Comparison of ENCODE assay signal across 1 cellular context in the genomic region with DNA sequence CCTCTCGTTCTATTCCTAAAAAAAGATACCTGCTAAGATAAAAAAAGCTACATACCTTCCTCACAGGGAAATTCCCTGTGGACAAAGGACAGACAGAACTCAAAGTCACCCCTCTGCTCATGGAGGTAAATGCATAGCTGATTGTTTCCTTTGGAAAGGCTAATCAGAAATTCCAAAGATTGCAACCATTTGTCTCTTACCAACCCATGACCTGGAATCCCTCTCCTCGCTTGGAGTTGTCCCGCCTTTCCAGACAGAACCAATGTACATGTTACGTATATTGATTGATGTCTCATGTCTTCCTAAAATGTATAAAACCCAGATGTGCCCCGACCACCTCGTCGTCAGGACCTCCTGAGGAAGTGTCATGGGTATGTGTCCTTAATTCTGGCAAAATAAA.
TF ChIP-seq lines count a peak whose summit lies in the region.

No MANE protein-coding gene starts in this region.

TF ChIP-seq in GM23338, 12 proteins besides CTCF, POLR2A, EP300 and RAD21 (continued from another document):
- TF ChIP-seq, protein P1, sequence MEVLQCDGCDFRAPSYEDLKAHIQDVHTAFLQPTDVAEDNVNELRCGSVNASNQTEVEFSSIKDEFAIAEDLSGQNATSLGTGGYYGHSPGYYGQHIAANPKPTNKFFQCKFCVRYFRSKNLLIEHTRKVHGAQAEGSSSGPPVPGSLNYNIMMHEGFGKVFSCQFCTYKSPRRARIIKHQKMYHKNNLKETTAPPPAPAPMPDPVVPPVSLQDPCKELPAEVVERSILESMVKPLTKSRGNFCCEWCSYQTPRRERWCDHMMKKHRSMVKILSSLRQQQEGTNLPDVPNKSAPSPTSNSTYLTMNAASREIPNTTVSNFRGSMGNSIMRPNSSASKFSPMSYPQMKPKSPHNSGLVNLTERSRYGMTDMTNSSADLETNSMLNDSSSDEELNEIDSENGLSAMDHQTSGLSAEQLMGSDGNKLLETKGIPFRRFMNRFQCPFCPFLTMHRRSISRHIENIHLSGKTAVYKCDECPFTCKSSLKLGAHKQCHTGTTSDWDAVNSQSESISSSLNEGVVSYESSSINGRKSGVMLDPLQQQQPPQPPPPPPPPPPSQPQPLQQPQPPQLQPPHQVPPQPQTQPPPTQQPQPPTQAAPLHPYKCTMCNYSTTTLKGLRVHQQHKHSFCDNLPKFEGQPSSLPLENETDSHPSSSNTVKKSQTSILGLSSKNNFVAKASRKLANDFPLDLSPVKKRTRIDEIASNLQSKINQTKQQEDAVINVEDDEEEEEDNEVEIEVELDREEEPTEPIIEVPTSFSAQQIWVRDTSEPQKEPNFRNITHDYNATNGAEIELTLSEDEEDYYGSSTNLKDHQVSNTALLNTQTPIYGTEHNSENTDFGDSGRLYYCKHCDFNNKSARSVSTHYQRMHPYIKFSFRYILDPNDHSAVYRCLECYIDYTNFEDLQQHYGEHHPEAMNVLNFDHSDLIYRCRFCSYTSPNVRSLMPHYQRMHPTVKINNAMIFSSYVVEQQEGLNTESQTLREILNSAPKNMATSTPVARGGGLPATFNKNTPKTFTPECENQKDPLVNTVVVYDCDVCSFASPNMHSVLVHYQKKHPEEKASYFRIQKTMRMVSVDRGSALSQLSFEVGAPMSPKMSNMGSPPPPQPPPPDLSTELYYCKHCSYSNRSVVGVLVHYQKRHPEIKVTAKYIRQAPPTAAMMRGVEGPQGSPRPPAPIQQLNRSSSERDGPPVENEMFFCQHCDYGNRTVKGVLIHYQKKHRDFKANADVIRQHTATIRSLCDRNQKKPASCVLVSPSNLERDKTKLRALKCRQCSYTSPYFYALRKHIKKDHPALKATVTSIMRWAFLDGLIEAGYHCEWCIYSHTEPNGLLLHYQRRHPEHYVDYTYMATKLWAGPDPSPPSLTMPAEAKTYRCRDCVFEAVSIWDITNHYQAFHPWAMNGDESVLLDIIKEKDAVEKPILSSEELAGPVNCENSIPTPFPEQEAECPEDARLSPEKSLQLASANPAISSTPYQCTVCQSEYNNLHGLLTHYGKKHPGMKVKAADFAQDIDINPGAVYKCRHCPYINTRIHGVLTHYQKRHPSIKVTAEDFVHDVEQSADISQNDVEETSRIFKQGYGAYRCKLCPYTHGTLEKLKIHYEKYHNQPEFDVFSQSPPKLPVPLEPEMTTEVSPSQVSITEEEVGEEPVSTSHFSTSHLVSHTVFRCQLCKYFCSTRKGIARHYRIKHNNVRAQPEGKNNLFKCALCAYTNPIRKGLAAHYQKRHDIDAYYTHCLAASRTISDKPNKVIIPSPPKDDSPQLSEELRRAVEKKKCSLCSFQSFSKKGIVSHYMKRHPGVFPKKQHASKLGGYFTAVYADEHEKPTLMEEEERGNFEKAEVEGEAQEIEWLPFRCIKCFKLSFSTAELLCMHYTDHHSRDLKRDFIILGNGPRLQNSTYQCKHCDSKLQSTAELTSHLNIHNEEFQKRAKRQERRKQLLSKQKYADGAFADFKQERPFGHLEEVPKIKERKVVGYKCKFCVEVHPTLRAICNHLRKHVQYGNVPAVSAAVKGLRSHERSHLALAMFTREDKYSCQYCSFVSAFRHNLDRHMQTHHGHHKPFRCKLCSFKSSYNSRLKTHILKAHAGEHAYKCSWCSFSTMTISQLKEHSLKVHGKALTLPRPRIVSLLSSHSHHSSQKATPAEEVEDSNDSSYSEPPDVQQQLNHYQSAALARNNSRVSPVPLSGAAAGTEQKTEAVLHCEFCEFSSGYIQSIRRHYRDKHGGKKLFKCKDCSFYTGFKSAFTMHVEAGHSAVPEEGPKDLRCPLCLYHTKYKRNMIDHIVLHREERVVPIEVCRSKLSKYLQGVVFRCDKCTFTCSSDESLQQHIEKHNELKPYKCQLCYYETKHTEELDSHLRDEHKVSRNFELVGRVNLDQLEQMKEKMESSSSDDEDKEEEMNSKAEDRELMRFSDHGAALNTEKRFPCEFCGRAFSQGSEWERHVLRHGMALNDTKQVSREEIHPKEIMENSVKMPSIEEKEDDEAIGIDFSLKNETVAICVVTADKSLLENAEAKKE (CRISPR knock-in tag; IDR thresholded peaks at IDR 0.05), result no peak
- TF ChIP-seq NANOG (IDR thresholded peaks at IDR 0.05; ENCODE audit: borderline replicate concordance) (no peak), POLR2AphosphoS5 (IDR thresholded peaks at IDR 0.05; ENCODE audit: low read depth) (no peak), CREB1 (CRISPR knock-in tag; IDR thresholded peaks at IDR 0.05; ENCODE audit: low read depth) (no peak), ZNF331 (CRISPR knock-in tag; IDR thresholded peaks at IDR 0.05; ENCODE audit: low read depth) (no peak), JUNB (IDR thresholded peaks at IDR 0.05; ENCODE audit: unreplicated experiment) (no peak)
- TF ChIP-seq, protein P2, sequence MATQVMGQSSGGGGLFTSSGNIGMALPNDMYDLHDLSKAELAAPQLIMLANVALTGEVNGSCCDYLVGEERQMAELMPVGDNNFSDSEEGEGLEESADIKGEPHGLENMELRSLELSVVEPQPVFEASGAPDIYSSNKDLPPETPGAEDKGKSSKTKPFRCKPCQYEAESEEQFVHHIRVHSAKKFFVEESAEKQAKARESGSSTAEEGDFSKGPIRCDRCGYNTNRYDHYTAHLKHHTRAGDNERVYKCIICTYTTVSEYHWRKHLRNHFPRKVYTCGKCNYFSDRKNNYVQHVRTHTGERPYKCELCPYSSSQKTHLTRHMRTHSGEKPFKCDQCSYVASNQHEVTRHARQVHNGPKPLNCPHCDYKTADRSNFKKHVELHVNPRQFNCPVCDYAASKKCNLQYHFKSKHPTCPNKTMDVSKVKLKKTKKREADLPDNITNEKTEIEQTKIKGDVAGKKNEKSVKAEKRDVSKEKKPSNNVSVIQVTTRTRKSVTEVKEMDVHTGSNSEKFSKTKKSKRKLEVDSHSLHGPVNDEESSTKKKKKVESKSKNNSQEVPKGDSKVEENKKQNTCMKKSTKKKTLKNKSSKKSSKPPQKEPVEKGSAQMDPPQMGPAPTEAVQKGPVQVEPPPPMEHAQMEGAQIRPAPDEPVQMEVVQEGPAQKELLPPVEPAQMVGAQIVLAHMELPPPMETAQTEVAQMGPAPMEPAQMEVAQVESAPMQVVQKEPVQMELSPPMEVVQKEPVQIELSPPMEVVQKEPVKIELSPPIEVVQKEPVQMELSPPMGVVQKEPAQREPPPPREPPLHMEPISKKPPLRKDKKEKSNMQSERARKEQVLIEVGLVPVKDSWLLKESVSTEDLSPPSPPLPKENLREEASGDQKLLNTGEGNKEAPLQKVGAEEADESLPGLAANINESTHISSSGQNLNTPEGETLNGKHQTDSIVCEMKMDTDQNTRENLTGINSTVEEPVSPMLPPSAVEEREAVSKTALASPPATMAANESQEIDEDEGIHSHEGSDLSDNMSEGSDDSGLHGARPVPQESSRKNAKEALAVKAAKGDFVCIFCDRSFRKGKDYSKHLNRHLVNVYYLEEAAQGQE (IDR thresholded peaks at IDR 0.05; ENCODE audit: unreplicated experiment), result no peak
